In the genomic region with DNA sequence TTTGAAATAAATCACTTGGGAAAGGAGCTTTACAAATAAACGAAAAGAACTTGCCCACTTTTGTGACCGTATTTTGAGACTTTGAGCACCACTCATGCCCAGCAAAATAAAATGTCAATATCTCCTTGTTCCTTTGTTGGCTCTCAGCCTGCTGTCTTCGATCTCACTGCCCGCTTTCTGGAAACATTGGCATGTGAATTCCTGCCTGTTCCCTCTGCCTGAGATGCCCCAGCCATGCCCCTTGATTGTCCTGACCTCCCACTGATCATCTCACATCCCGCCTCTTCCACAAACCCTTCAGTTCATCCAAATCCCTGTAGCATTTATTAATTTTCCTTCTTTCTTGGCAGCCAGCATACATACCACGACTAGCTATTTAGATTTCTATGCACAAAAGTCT, we compare ENCODE assay signal across 1 cellular context.
TF ChIP-seq lines count a peak whose summit lies in the region.

No MANE protein-coding gene starts in this region.

TF ChIP-seq in SK-N-SH, 30 proteins besides CTCF, POLR2A, EP300 and RAD21 (continued from another document):
- TF ChIP-seq TEAD4 (IDR thresholded peaks at IDR 0.05; ENCODE audit: borderline replicate concordance, insufficient read depth) (no peak), RFX5 (IDR thresholded peaks at IDR 0.05; ENCODE audit: low read length) (no peak), MXI1 (IDR thresholded peaks at IDR 0.05; ENCODE audit: low read depth, low read length) (no peak)
TF ChIP-seq in SK-N-SH: peak in this region for 0.
